1 cellular context compared by ENCODE assay signal in genomic region chr4:81519856-81520255, GRCh38.
TF ChIP-seq lines count a peak whose summit lies in the region.

No MANE protein-coding gene starts in this region.

TF ChIP-seq in HepG2, 621 proteins besides CTCF, POLR2A, EP300 and RAD21 (continued from another document):
- TF ChIP-seq, protein P1, sequence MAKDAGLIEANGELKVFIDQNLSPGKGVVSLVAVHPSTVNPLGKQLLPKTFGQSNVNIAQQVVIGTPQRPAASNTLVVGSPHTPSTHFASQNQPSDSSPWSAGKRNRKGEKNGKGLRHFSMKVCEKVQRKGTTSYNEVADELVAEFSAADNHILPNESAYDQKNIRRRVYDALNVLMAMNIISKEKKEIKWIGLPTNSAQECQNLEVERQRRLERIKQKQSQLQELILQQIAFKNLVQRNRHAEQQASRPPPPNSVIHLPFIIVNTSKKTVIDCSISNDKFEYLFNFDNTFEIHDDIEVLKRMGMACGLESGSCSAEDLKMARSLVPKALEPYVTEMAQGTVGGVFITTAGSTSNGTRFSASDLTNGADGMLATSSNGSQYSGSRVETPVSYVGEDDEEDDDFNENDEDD (CRISPR knock-in tag; IDR thresholded peaks at IDR 0.05; ENCODE audit: borderline replicate concordance): no peak
